In the genomic region with DNA sequence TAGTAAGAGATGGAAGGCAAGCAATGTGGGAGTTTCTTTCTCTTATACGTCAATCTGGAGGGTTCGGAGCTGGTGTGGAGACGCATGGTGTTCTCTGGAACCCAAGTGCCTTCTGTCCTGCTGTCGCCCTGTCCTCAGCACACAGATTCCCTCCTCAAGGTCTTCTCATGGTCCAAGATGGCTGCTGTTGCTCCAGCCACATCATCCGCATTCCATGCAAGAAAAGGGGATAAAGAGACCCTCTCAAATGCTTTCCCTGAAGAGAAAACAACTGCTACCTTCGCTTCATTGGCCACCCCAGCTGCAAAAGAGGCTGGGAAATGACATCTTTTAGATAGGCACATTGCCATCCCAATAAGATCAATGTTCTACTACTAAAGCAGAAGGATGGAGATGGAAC, we compare ENCODE assay signal across 20 cellular contexts.
"Had no signal": no experiment of that assay in that cellular context is flagged by ENCODE, and none has a peak within 500 bp of the region (broad histone marks: within the 10 kb centered on the region; RNA-seq: fewer than 3 reads in every experiment).

No MANE protein-coding gene starts in this region.

- H3K4me3 ChIP-seq: dorsolateral prefrontal cortex, gastrocnemius medialis, left ventricle myocardium inferior, lung, tibial artery, uterus had no signal

- H3K27ac ChIP-seq: dorsolateral prefrontal cortex, gastrocnemius medialis, left ventricle myocardium inferior, tibial artery had no signal

- ATAC-seq: esophagus mucosa; gastrocnemius medialis; stimulated activated memory B cell treated with anti-CD40 and anti-IgM and Interleukin-4, amounts not matched to agents 10 μg/mL and 1 μg/mL and 100 μg/mL, for 72 hours had no signal

- H3K36me3 Mint-ChIP-seq: naive B cell; stimulated activated memory B cell treated with anti-CD40 and anti-IgM and Interleukin-4, amounts not matched to agents 10 μg/mL and 1 μg/mL and 100 μg/mL, for 72 hours had no signal

- H3K4me1 Mint-ChIP-seq: stimulated activated memory B cell treated with anti-CD40 and anti-IgM and Interleukin-4, amounts not matched to agents 10 μg/mL and 1 μg/mL and 100 μg/mL, for 72 hours had no signal

- H3K27ac Mint-ChIP-seq: stimulated activated memory B cell treated with anti-CD40 and anti-IgM and Interleukin-4, amounts not matched to agents 10 μg/mL and 1 μg/mL and 100 μg/mL, for 72 hours; stimulated activated naive CD8-positive, alpha-beta T cell treated with anti-CD3 and anti-CD28 coated beads, Interleukin-15, Interleukin-2, amounts not matched to agents 100 ng/mL and 50 ng/mL, for 24 hours had no signal

- H3K9me3 Mint-ChIP-seq: nephron progenitor cell; stimulated activated memory B cell treated with anti-CD40 and anti-IgM and Interleukin-4, amounts not matched to agents 10 μg/mL and 1 μg/mL and 100 μg/mL, for 72 hours; stimulated activated naive CD8-positive, alpha-beta T cell treated with anti-CD3 and anti-CD28 coated beads, Interleukin-15, Interleukin-2, amounts not matched to agents 100 ng/mL and 50 ng/mL, for 24 hours had no signal

- H3K4me3 Mint-ChIP-seq: naive B cell; nephron progenitor cell; stimulated activated memory B cell treated with anti-CD40 and anti-IgM and Interleukin-4, amounts not matched to agents 10 μg/mL and 1 μg/mL and 100 μg/mL, for 72 hours; stimulated activated naive CD8-positive, alpha-beta T cell treated with anti-CD3 and anti-CD28 coated beads, Interleukin-15, Interleukin-2, amounts not matched to agents 100 ng/mL and 50 ng/mL, for 24 hours had no signal

- DNase-seq: caudate nucleus; cortex of kidney; dorsolateral prefrontal cortex; effector CD8-positive, alpha-beta T cell; gastrocnemius medialis; glutamatergic neuron; left ventricle myocardium inferior; mesenchymal stem cell; midbrain; naive B cell; nephron progenitor cell; small intestine; stimulated activated CD4-positive, alpha-beta T cell treated with anti-CD3 and anti-CD28 coated beads, Interleukin-12 subunit alpha, Interleukin-12 subunit beta, amount 100 ng/mL, for 4 hours; stimulated activated CD8-positive, alpha-beta memory T cell treated with anti-CD3 and anti-CD28 coated beads, Interleukin-4, amount 100 ng/mL, for 48 hours; uterus had no signal
